8 cellular contexts compared by ENCODE assay signal in genomic region chr14:50116986-50117385, GRCh38. TPM values are rescaled to one million over a fixed set of nuclear protein-coding genes. Genes with fewer than 3 reads are reported as not detected.
DNase-seq lines count a peak whose midpoint lies in the region; ATAC-seq and TF ChIP-seq lines count a peak whose summit lies in the region.

No MANE protein-coding gene starts in this region.

- H3K27me3 Mint-ChIP-seq in WTC11 (ENCODE audit: low read depth), result no peaks in the 10 kb centered on the region
- H3K27me3 Mint-ChIP-seq in immature natural killer cell (ENCODE audit: low read depth in 3 of 3), result peaks cover 0 to 6% (median 5%) of the 10 kb centered on the region in 3 donors

- H3K4me1 ChIP-seq in stomach, result peaks cover 21 to 47% (median 33%) of the 10 kb centered on the region in 4 donors

- WGBS in stomach, 5 donors, result 9 to 21% (median 18%) methylated on average over 2 of the region's 2 CpGs

- H3K27ac Mint-ChIP-seq in WTC11 (peak overlapping the region; percentile 98), immature natural killer cell (peak overlapping the region; percentile 95 to 99 (median 99))

- H3K27ac ChIP-seq in stomach, result peak overlapping the region in 4 of 5 donors; percentile 88 to 94 (median 92)

- H3K4me3 ChIP-seq in stomach, result peak overlapping the region; percentile 67 to 94 (median 82)

- DNase-seq in DMS79 treated with DMSO at 0.1 percent for 48 hours (lab: John Stamatoyannopoulos, UW) (peak; percentile 84), DMS79 (lab: John Stamatoyannopoulos, UW) (no peak), WTC11 (ENCODE audit: low spot score) (no peak), immature natural killer cell (no peak), stomach (no peak), HUDEP-2 (lab: John Stamatoyannopoulos, UW; ENCODE audit: unreplicated experiment in 76 of 76) (no peak), DMS114 treated with DMSO at 0.1 percent for 48 hours (lab: John Stamatoyannopoulos, UW; ENCODE audit: unreplicated experiment) (no peak)

- no peaks in the 10 kb centered on the region for H3K9me3 ChIP-seq in stomach

- intact Hi-C loops in stomach (cut with DNase I; ENCODE audit: low total_unique reads), result no loop called here

- CTCF ChIA-PET in WTC11 (lab: Charles Lee), result interaction anchor here (0.7 to 1.6 kb wide), 4 partner anchors 144 to 264 kb away, joined by 3 to 11 read pairs (median 5); partner anchors contain the start of gene NEMF

- no peak for TF ChIP-seq CTCF in WTC11 (IDR thresholded peaks at IDR 0.05)
- no peak for TF ChIP-seq CTCF in stomach (IDR thresholded peaks at IDR 0.05)

- no peaks in the 10 kb centered on the region for H3K27me3 ChIP-seq in stomach

- H3K4me1 Mint-ChIP-seq in WTC11 (peaks cover 21% of the 10 kb centered on the region), immature natural killer cell (peaks cover 21 to 33% of the 10 kb centered on the region in 2 donors)

- no peaks in the 10 kb centered on the region for H3K9me3 Mint-ChIP-seq in WTC11
- H3K9me3 Mint-ChIP-seq in immature natural killer cell, result no peaks in the 10 kb centered on the region

- H3K36me3 ChIP-seq in stomach, result peaks cover 12 to 60% (median 43%) of the 10 kb centered on the region in 4 donors

- H3K4me3 Mint-ChIP-seq in WTC11 (peak overlapping the region; percentile 94), immature natural killer cell (peak overlapping the region; percentile 95 to 99 (median 96))

- ATAC-seq in WTC11 (no peak), HG02970 (IDR thresholded peaks at IDR 0.05; ENCODE audit: low FRiP score, unreplicated experiment) (no peak)

- peaks cover 28% of the 10 kb centered on the region for H3K36me3 Mint-ChIP-seq in WTC11
- H3K36me3 Mint-ChIP-seq in immature natural killer cell, result peaks cover 5 to 9% (median 7%) of the 10 kb centered on the region in 3 donors

- POLR2A ChIA-PET in WTC11 (lab: Charles Lee), result interaction anchor here (2.2 kb wide), 1 partner anchor 255 kb away, joined by 12 read pairs; no protein-coding TSS in a partner anchor

- no peak for TF ChIP-seq POLR2A in stomach (IDR thresholded peaks at IDR 0.05)

- no peak for TF ChIP-seq EP300 in stomach (IDR thresholded peaks at IDR 0.05)

TF ChIP-seq in WTC11, 78 proteins besides CTCF, POLR2A, EP300 and RAD21:
- TF ChIP-seq CBFB (CRISPR knock-in tag; IDR thresholded peaks at IDR 0.05; ENCODE audit: low read depth) (no peak), E2F1 (CRISPR knock-in tag; IDR thresholded peaks at IDR 0.05) (no peak), ZMAT4 (CRISPR knock-in tag; IDR thresholded peaks at IDR 0.05) (no peak), NR3C1 (CRISPR knock-in tag; conservative IDR thresholded peaks at IDR 0.05; ENCODE audit: low read depth) (no peak), USF1 (CRISPR knock-in tag; IDR thresholded peaks at IDR 0.05) (no peak), TCF7 (CRISPR knock-in tag; IDR thresholded peaks at IDR 0.05; ENCODE audit: low read depth) (no peak), ZBTB43 (CRISPR knock-in tag; IDR thresholded peaks at IDR 0.05) (no peak), ZNF281 (CRISPR knock-in tag; IDR thresholded peaks at IDR 0.05) (no peak), TEAD1 (CRISPR knock-in tag; IDR thresholded peaks at IDR 0.05) (no peak), ZNF512 (CRISPR knock-in tag; IDR thresholded peaks at IDR 0.05; ENCODE audit: borderline replicate concordance) (no peak)

RNA-seq across cellular contexts. Expression of gene VCPKMT, which starts 0.6 kb away (rescaled TPM):
- total RNA-seq in WTC11 (2021), result 10.5 to 11.5 TPM (median 11.1 TPM) in 3 replicates
- 10 to 100 TPM in 2 of 3 donors, 1 to 10 TPM in 1; 7.8 to 19.2 (median 14.4) TPM for polyA plus RNA-seq in immature natural killer cell
- total RNA-seq in stomach, result 10 to 100 TPM in 2 of 5 donors, 1 to 10 TPM in 2, not detected in 1; 1.3 to 11.6 (median 7.7) TPM
- polyA plus RNA-seq in stomach, result 1 to 10 TPM; 4.5 to 9.8 (median 4.9) TPM
